Comparison of ENCODE assay signal across 12 cellular contexts in the genomic region with DNA sequence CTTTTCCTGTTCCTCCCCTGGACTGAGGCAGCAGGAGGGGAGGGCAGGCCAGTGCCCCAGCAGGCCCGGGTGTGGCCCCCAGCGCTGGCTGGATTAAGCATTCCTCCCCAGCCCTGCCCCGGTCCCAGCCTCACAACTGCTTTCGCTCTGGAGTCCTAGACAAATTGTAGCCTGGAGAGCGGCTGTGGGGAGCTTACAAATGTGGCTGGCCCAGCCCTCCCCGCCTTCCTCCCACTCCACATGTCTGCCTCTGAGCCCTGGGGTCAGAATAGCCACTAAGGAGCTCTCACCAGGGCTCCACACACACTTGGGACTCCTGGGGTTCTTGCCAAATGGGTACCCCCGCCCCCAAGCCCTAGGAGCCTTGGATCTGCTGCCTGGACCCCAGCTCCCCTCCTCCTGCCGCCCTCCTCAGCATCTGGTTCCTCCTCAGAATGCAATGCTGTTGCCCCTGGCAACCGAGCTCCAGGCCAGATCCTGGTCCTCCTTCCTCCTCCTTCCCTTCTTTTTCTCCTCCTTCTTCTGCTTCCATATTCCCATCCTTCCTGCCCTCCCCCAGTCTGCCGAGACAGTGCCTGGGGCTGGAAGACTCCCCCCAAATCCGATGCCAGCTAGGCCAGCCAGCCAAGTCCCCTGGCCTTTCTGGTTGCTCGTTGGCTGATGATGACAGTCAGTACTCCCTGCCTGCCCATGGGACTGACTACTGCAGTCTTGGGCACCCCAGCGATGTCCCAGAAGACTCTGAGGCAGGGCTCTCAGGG.
DNase-seq lines count a peak whose midpoint lies in the region; ATAC-seq, FAIRE-seq and TF ChIP-seq lines count a peak whose summit lies in the region.
"Had no signal": no experiment of that assay in that cellular context is flagged by ENCODE, and none has a peak within 500 bp of the region (broad histone marks: within the 10 kb centered on the region; RNA-seq: fewer than 3 reads in every experiment).

No MANE protein-coding gene starts in this region.

- H3K27me3 ChIP-seq in endothelial cell of umbilical vein (ENCODE audit: control insufficient read depth in 2 of 2, insufficient read depth in 2 of 2, low read length in 2 of 2): peaks cover 0 to 2% of the 10 kb centered on the region in 2 experiments

- H3K4me1 ChIP-seq in endothelial cell of umbilical vein (ENCODE audit: control insufficient read depth, extremely low read depth, insufficient read depth, low read length): peaks cover 12% of the 10 kb centered on the region

- H3K9me3 Mint-ChIP-seq in activated naive CD4-positive, alpha-beta T cell treated with anti-CD3 and anti-CD28 coated beads, Interleukin-2, amount 10 ng/mL, durations not matched to agents 7 days and 5 days: no peaks in the 10 kb centered on the region
- H3K9me3 Mint-ChIP-seq: activated T-cell treated with anti-CD3 and anti-CD28 coated beads, Interleukin-2, amount 50 U/mL, for 4 hours; effector memory CD8-positive, alpha-beta T cell had no signal

- H3K27ac ChIP-seq in endothelial cell of umbilical vein (ENCODE audit: insufficient read depth, low read depth, low read length) (no peak overlapping the region), temporal lobe (ENCODE audit: low read depth, low read length) (peak overlapping the region; percentile 74)
- H3K27ac ChIP-seq: 22Rv1 had no signal

- ATAC-seq in HG02798 (IDR thresholded peaks at IDR 0.05; ENCODE audit: poor library complexity, unreplicated experiment): no peak
- ATAC-seq: activated T-cell treated with anti-CD3 and anti-CD28 coated beads, Interleukin-2, amount 50 U/mL, for 4 hours; effector memory CD8-positive, alpha-beta T cell had no signal

- H3K4me2 ChIP-seq in endothelial cell of umbilical vein (ENCODE audit: insufficient read depth, low read length): no peak overlapping the region

- no peaks in the 10 kb centered on the region for H3K36me3 ChIP-seq in endothelial cell of umbilical vein (ENCODE audit: control insufficient read depth in 2 of 2, extremely low read depth in 1 of 2, insufficient read depth in 2 of 2, low read length in 2 of 2)

- CTCF ChIA-PET in endothelial cell of umbilical vein (lab: Charles Lee): interaction anchor here (1.3 to 7.1 kb wide), 10 partner anchors 10 to 568 kb away, joined by 5 to 256 read pairs (median 63); a partner anchor contains a TSS
- CTCF ChIA-PET in activated naive CD4-positive, alpha-beta T cell treated with anti-CD3 and anti-CD28 coated beads, Interleukin-2, amount 10 ng/mL, durations not matched to agents 7 days and 5 days (lab: Charles Lee): interaction anchor here (0.8 to 4.4 kb wide), 7 partner anchors 44 to 568 kb away, joined by 3 to 61 read pairs (median 10); no protein-coding TSS in a partner anchor

- intact Hi-C loops in endothelial cell of umbilical vein (cut with micrococcal nuclease): loop anchor here (2.0 to 5.0 kb wide), 2 partner anchors 35 to 569 kb away; no protein-coding TSS in a partner anchor

- H3K4me3 Mint-ChIP-seq in activated naive CD4-positive, alpha-beta T cell treated with anti-CD3 and anti-CD28 coated beads, Interleukin-2, amount 10 ng/mL, durations not matched to agents 7 days and 5 days: no peak overlapping the region

- H3K9ac ChIP-seq in endothelial cell of umbilical vein (replicated peaks; ENCODE audit: extremely low read depth, insufficient read depth, low read length): no peak overlapping the region

- no peak for TF ChIP-seq POLR2A in endothelial cell of umbilical vein (IDR thresholded peaks at IDR 0.05; ENCODE audit: low read depth, low read length)

- POLR2A ChIA-PET in endothelial cell of umbilical vein (lab: Charles Lee): interaction anchor here (0.5 to 1.0 kb wide), 2 partner anchors 355 to 449 kb away, joined by 3 read pairs; no protein-coding TSS in a partner anchor

- H3K27ac Mint-ChIP-seq in activated naive CD4-positive, alpha-beta T cell treated with anti-CD3 and anti-CD28 coated beads, Interleukin-2, amount 10 ng/mL, durations not matched to agents 7 days and 5 days: no peak overlapping the region

- BruUV-seq in endothelial cell of umbilical vein (replicated peaks; lab: Mats Ljungman, UMichigan): no TSS peak

- no peaks in the 10 kb centered on the region for H3K9me1 ChIP-seq in endothelial cell of umbilical vein (replicated peaks; ENCODE audit: control insufficient read depth, extremely low read depth, insufficient read depth, low read length)

- H3K27me3 Mint-ChIP-seq in activated naive CD4-positive, alpha-beta T cell treated with anti-CD3 and anti-CD28 coated beads, Interleukin-2, amount 10 ng/mL, durations not matched to agents 7 days and 5 days: peaks cover 35% of the 10 kb centered on the region

- FAIRE-seq in endothelial cell of umbilical vein (lab: Jason Lieb, UNC): no peak

- peaks cover 13% of the 10 kb centered on the region for H3K4me1 Mint-ChIP-seq in activated naive CD4-positive, alpha-beta T cell treated with anti-CD3 and anti-CD28 coated beads, Interleukin-2, amount 10 ng/mL, durations not matched to agents 7 days and 5 days

- H3K79me2 ChIP-seq in endothelial cell of umbilical vein (ENCODE audit: control insufficient read depth, insufficient read depth, low read length): no peaks in the 10 kb centered on the region

- dilution Hi-C loops in endothelial cell of umbilical vein (cut with MboI; ENCODE audit: extremely low pct_ligation_motif_present, low sequenced_read_pairs): no loop called here

- no peak for TF ChIP-seq CTCF in endothelial cell of umbilical vein (IDR thresholded peaks at IDR 0.05; ENCODE audit: extremely low read depth in 1 of 2, insufficient read depth in 1 of 2, low read depth in 1 of 2, low read length in 2 of 2)

- H4K20me1 ChIP-seq in endothelial cell of umbilical vein (replicated peaks; ENCODE audit: control insufficient read depth, extremely low read depth, insufficient read depth, low read length): no peaks in the 10 kb centered on the region

- H2AFZ ChIP-seq in endothelial cell of umbilical vein (ENCODE audit: low read depth, low read length): peak overlapping the region; percentile 22

- no peak overlapping the region for H3K4me3 ChIP-seq in endothelial cell of umbilical vein (replicated peaks in 1 of 3; ENCODE audit: insufficient read depth in 1 of 3, low read depth in 1 of 3, low read length in 3 of 3)

- DNase-seq in DMS 273 (lab: John Stamatoyannopoulos, UW; ENCODE audit: unreplicated experiment): peak; percentile 50
- no peak for DNase-seq in DMS 273 treated with DMSO at 0.1 percent for 48 hours (lab: John Stamatoyannopoulos, UW)
- no peak for DNase-seq in endothelial cell of umbilical vein (ENCODE audit: low read depth, low spot score)
- DNase-seq in medulla oblongata (ENCODE audit: extremely low spot score): peak; percentile 70
- no peak for DNase-seq in NCI-H1436 treated with DMSO at 0.1 percent for 48 hours (lab: John Stamatoyannopoulos, UW)
- no peak for DNase-seq in activated naive CD4-positive, alpha-beta T cell treated with anti-CD3 and anti-CD28 coated beads, Interleukin-2, amount 10 ng/mL, durations not matched to agents 7 days and 5 days
- DNase-seq: activated T-cell treated with anti-CD3 and anti-CD28 coated beads, Interleukin-2, amount 50 U/mL, for 4 hours; effector memory CD8-positive, alpha-beta T cell; GF-D8 had no signal

- no peaks in the 10 kb centered on the region for H3K36me3 Mint-ChIP-seq in activated naive CD4-positive, alpha-beta T cell treated with anti-CD3 and anti-CD28 coated beads, Interleukin-2, amount 10 ng/mL, durations not matched to agents 7 days and 5 days

- no peaks in the 10 kb centered on the region for H3K9me3 ChIP-seq in endothelial cell of umbilical vein (replicated peaks; ENCODE audit: control insufficient read depth, insufficient read depth, low read length)

TF ChIP-seq in endothelial cell of umbilical vein, 7 proteins besides CTCF, POLR2A, EP300 and RAD21:
- TF ChIP-seq GATA2 (IDR thresholded peaks at IDR 0.05; ENCODE audit: insufficient read depth, insufficient read length, low read depth, low read length) (no peak), JUN (IDR thresholded peaks at IDR 0.05; ENCODE audit: borderline replicate concordance, insufficient read depth, insufficient read length, low read depth) (no peak), EZH2 (IDR thresholded peaks at IDR 0.05; ENCODE audit: borderline replicate concordance, low read depth, low read length, severe bottlenecking) (no peak), MYC (IDR thresholded peaks at IDR 0.05; ENCODE audit: low read depth, low read length) (no peak)
- TF ChIP-seq, protein P1, sequence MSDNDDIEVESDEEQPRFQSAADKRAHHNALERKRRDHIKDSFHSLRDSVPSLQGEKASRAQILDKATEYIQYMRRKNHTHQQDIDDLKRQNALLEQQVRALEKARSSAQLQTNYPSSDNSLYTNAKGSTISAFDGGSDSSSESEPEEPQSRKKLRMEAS (IDR thresholded peaks at IDR 0.05; ENCODE audit: insufficient read depth, insufficient read length): no peak
TF ChIP-seq in endothelial cell of umbilical vein: peak in this region for 0.

Comparison
In these comparisons a context has a peak if more than half of its experiments do, and no peak if none do; other contexts are left out.
1. DNase-seq: peak in DMS 273 (single experiment) and medulla oblongata (single experiment); none in DMS 273 treated with DMSO at 0.1 percent for 48 hours (single experiment), endothelial cell of umbilical vein (single experiment), NCI-H1436 treated with DMSO at 0.1 percent for 48 hours (single experiment) and activated naive CD4-positive, alpha-beta T cell treated with anti-CD3 and anti-CD28 coated beads, Interleukin-2, amount 10 ng/mL, durations not matched to agents 7 days and 5 days (single experiment).